In the genomic region with DNA sequence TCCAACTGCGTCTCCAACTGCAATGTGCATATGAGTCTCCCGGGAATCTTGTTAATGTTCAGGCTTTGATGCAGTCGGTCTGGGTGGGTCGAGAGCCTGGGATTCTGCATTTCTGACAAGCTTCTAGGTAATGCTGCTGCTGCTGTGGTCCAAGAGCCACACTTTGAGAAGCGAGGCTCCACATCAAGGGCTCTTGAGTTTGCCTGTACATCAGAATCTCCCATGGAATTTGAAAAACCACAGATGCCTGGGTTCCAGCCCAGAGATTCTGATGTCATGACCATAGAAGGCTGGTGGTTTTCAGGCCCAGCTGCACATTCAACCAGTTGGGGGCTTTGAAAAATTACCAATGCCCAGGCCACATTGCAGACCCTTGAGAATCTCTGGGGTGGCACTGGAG, we compare ENCODE assay signal across 14 cellular contexts.
DNase-seq lines count a peak whose midpoint lies in the region; ATAC-seq lines count a peak whose summit lies in the region.
"Had no signal": no experiment of that assay in that cellular context is flagged by ENCODE, and none has a peak within 500 bp of the region (broad histone marks: within the 10 kb centered on the region; RNA-seq: fewer than 3 reads in every experiment).

No MANE protein-coding gene starts in this region.

- no peaks in the 10 kb centered on the region for H3K9me3 Mint-ChIP-seq in activated CD4-positive, alpha-beta memory T cell treated with anti-CD3 and anti-CD28 coated beads for 36 hours

- no peak overlapping the region for H3K27ac Mint-ChIP-seq in activated CD4-positive, alpha-beta memory T cell treated with anti-CD3 and anti-CD28 coated beads for 36 hours
- H3K27ac Mint-ChIP-seq: B cell had no signal

- DNase-seq in AG08396 (ENCODE audit: low spot score): peak; percentile 79
- peak; percentile 56 for DNase-seq in H4 (ENCODE audit: low spot score)
- peak; percentile 68 for DNase-seq in amniotic epithelial cell (ENCODE audit: low read depth)
- DNase-seq in kidney tubule cell (ENCODE audit: low spot score): peak; percentile 36
- no peak for DNase-seq in activated CD4-positive, alpha-beta memory T cell treated with anti-CD3 and anti-CD28 coated beads for 36 hours
- no peak for DNase-seq in activated naive CD4-positive, alpha-beta T cell treated with Interleukin-2 at 50 U/mL for 16 hours
- DNase-seq in LoVo (ENCODE audit: low spot score): no peak
- DNase-seq: activated CD4-positive, CD25-positive, alpha-beta regulatory T cell; effector CD8-positive, alpha-beta T cell; foreskin melanocyte; NCI-H1048; spleen had no signal

- H3K4me3 Mint-ChIP-seq in activated CD4-positive, alpha-beta memory T cell treated with anti-CD3 and anti-CD28 coated beads for 36 hours: no peak overlapping the region
- H3K4me3 Mint-ChIP-seq: B cell had no signal

- H3K27me3 Mint-ChIP-seq in activated CD4-positive, alpha-beta memory T cell treated with anti-CD3 and anti-CD28 coated beads for 36 hours: peaks cover 32% of the 10 kb centered on the region

- peaks cover 35% of the 10 kb centered on the region for H3K4me1 Mint-ChIP-seq in activated CD4-positive, alpha-beta memory T cell treated with anti-CD3 and anti-CD28 coated beads for 36 hours (ENCODE audit: low read depth)

- ATAC-seq in GM18861 (IDR thresholded peaks at IDR 0.05; ENCODE audit: unreplicated experiment): no peak

- H3K36me3 Mint-ChIP-seq in activated CD4-positive, alpha-beta memory T cell treated with anti-CD3 and anti-CD28 coated beads for 36 hours: no peaks in the 10 kb centered on the region

- CTCF ChIA-PET in activated CD4-positive, alpha-beta memory T cell treated with anti-CD3 and anti-CD28 coated beads for 36 hours (lab: Charles Lee): interaction anchor here (1.0 to 1.5 kb wide), 3 partner anchors 23 to 423 kb away, joined by 3 to 5 read pairs (median 4); no protein-coding TSS in a partner anchor

- POLR2A ChIA-PET in activated CD4-positive, alpha-beta memory T cell treated with anti-CD3 and anti-CD28 coated beads for 36 hours (lab: Charles Lee): no interaction called here

- intact Hi-C loops in activated CD4-positive, alpha-beta memory T cell treated with anti-CD3 and anti-CD28 coated beads for 36 hours (cut with micrococcal nuclease): no loop called here

Comparison
In these comparisons a context has a peak if more than half of its experiments do, and no peak if none do; other contexts are left out.
1. DNase-seq: peak in AG08396 (single experiment), H4 (single experiment), amniotic epithelial cell (single experiment) and kidney tubule cell (single experiment); none in activated CD4-positive, alpha-beta memory T cell treated with anti-CD3 and anti-CD28 coated beads for 36 hours (single experiment), activated naive CD4-positive, alpha-beta T cell treated with Interleukin-2 at 50 U/mL for 16 hours (single experiment) and LoVo (single experiment).